18 cellular contexts compared by ENCODE assay signal in the genomic region with DNA sequence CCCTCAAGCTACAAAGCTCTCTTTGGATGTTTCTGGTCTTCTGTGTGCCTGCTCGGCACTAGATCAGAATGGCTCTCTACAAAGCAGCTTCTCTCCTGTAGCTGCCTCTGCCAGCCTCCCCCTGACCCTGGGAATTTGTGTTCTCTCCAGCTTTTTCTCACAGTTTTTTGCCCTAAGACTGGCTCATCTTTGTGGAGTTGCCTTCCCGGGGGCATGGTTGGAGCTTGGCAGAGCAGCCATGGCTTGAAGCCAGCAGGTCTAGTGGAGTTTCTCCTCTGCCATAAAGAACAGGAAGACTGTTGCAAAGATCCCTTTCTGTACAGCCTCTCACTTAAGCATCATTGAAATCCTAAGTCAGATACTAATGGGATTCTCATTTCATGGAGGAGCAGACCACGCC.
DNase-seq lines count a peak whose midpoint lies in the region; ATAC-seq and TF ChIP-seq lines count a peak whose summit lies in the region.
"Had no signal": no experiment of that assay in that cellular context is flagged by ENCODE, and none has a peak within 500 bp of the region (broad histone marks: within the 10 kb centered on the region; RNA-seq: fewer than 3 reads in every experiment).

No MANE protein-coding gene starts in this region.

- peaks cover 0 to 2% (median 1%) of the 10 kb centered on the region in 3 donors for H3K27me3 Mint-ChIP-seq in CD14-positive monocyte (ENCODE audit: low read depth in 3 of 3)

- CTCF ChIA-PET in A673 (lab: Charles Lee) (no interaction called here), RWPE1 (lab: Yijun Ruan, JAX) (no interaction called here)

- H3K4me1 Mint-ChIP-seq in CD14-positive monocyte, result peaks cover 26% of the 10 kb centered on the region

- TF ChIP-seq CTCF in A673 (conservative IDR thresholded peaks at IDR 0.05; ENCODE audit: low read depth, low read length), result no peak
- no peak for TF ChIP-seq CTCF in CD14-positive monocyte (IDR thresholded peaks at IDR 0.05)
- TF ChIP-seq CTCF in RWPE1 (conservative IDR thresholded peaks at IDR 0.05; ENCODE audit: low read depth), result no peak

- H3K36me3 ChIP-seq in A673 (ENCODE audit: insufficient read depth, low read length, poor library complexity, severe bottlenecking), result no peaks in the 10 kb centered on the region
- H3K36me3 ChIP-seq: SJSA1 had no signal

- H3K4me1 ChIP-seq in A673 (ENCODE audit: insufficient read depth, low read length, poor library complexity, severe bottlenecking), result peaks cover 7% of the 10 kb centered on the region
- H3K4me1 ChIP-seq: Caco-2 had no signal

- no peaks in the 10 kb centered on the region for H3K27me3 ChIP-seq in A673 (replicated peaks; ENCODE audit: insufficient read depth, low read depth, low read length, poor library complexity)
- H3K27me3 ChIP-seq: SJSA1 had no signal

- H3K27ac Mint-ChIP-seq in CD14-positive monocyte, result peak overlapping the region in 5 of 7 donors; percentile 30 to 71 (median 46)

- POLR2A ChIA-PET in A673 (lab: Charles Lee; ENCODE audit: low non-redundant PET), result no interaction called here
- POLR2A ChIA-PET in RWPE1 (lab: Yijun Ruan, JAX; ENCODE audit: low non-redundant PET), result interaction anchor here (0.6 kb wide), 1 partner anchor 260 kb away, joined by 5 read pairs; no protein-coding TSS in a partner anchor

- intact Hi-C loops in A673 (cut with micrococcal nuclease; ENCODE audit: unreplicated experiment) (no loop called here), CD14-positive monocyte (cut with micrococcal nuclease) (loop anchor here in 1 of 2 donors (10.0 kb wide), 1 partner anchor 165 kb away; the partner anchor contains the start of gene MAMLD1)

- BruUV-seq in A673 (replicated peaks; lab: Mats Ljungman, UMichigan), result no TSS peak

- H3K4me3 ChIP-seq in A673 (ENCODE audit: low read depth, low read length, poor library complexity, severe bottlenecking), result no peak overlapping the region
- H3K4me3 ChIP-seq: GM23248, SJSA1 had no signal

- H3K27ac ChIP-seq in A673 (ENCODE audit: low read depth, low read length, poor library complexity, severe bottlenecking), result no peak overlapping the region
- H3K27ac ChIP-seq in RWPE1, result peak overlapping the region; percentile 76
- H3K27ac ChIP-seq: C4-2B, KMS-11 had no signal

- DNase-seq in A673 (ENCODE audit: low spot score) (peak; percentile 17), CD14-positive monocyte (ENCODE audit: low spot score) (no peak), RWPE1 (ENCODE audit: low spot score) (no peak), mesenteric fat pad (ENCODE audit: low spot score) (peak; percentile 51), HCEC 1CT (no peak), NCI-H1694 (lab: John Stamatoyannopoulos, UW) (no peak), HUDEP-2 (lab: John Stamatoyannopoulos, UW; ENCODE audit: unreplicated experiment in 76 of 76) (no peak)
- DNase-seq: Caco-2, GM23248, NCI-H1436 treated with DMSO at 0.1 percent for 48 hours, NCI-H2081 treated with DMSO at 0.1 percent for 48 hours, NCI-H345, NCI-H69, T-helper 9 cell had no signal

- ATAC-seq in HG03457 (IDR thresholded peaks at IDR 0.05; ENCODE audit: unreplicated experiment), result no peak

- no peaks in the 10 kb centered on the region for H3K9me3 ChIP-seq in A673 (ENCODE audit: low read depth, low read length, poor library complexity, severe bottlenecking)
- H3K9me3 ChIP-seq: Caco-2, SJSA1 had no signal

- no peak overlapping the region for H3K4me3 Mint-ChIP-seq in CD14-positive monocyte

- peaks cover 0 to 2% of the 10 kb centered on the region in 2 donors for H3K36me3 Mint-ChIP-seq in CD14-positive monocyte

- peaks cover 0 to 4% (median 2%) of the 10 kb centered on the region in 7 donors for H3K9me3 Mint-ChIP-seq in CD14-positive monocyte

Comparison
In these comparisons a context has a peak if more than half of its experiments do, and no peak if none do; other contexts are left out.
1. DNase-seq: peak in A673 (single experiment) and mesenteric fat pad (single experiment); none in CD14-positive monocyte (single experiment), RWPE1 (single experiment), HCEC 1CT (single experiment), NCI-H1694 (single experiment) and HUDEP-2 (0 of 76).